In genomic region chr7:47771301-47771989, GRCh38 we compare ENCODE assay signal across 1 cellular context.
TF ChIP-seq lines count a peak whose summit lies in the region.

No MANE protein-coding gene starts in this region.

TF ChIP-seq in SK-N-SH treated with all-trans-retinoic acid at 6 μM for 48 hours, 23 proteins besides CTCF, POLR2A, EP300 and RAD21 (continued from another document):
- TF ChIP-seq, protein P1, sequence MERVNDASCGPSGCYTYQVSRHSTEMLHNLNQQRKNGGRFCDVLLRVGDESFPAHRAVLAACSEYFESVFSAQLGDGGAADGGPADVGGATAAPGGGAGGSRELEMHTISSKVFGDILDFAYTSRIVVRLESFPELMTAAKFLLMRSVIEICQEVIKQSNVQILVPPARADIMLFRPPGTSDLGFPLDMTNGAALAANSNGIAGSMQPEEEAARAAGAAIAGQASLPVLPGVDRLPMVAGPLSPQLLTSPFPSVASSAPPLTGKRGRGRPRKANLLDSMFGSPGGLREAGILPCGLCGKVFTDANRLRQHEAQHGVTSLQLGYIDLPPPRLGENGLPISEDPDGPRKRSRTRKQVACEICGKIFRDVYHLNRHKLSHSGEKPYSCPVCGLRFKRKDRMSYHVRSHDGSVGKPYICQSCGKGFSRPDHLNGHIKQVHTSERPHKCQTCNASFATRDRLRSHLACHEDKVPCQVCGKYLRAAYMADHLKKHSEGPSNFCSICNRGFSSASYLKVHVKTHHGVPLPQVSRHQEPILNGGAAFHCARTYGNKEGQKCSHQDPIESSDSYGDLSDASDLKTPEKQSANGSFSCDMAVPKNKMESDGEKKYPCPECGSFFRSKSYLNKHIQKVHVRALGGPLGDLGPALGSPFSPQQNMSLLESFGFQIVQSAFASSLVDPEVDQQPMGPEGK (CRISPR knock-in tag; IDR thresholded peaks at IDR 0.05; ENCODE audit: borderline replicate concordance): no peak
- TF ChIP-seq, protein P2, sequence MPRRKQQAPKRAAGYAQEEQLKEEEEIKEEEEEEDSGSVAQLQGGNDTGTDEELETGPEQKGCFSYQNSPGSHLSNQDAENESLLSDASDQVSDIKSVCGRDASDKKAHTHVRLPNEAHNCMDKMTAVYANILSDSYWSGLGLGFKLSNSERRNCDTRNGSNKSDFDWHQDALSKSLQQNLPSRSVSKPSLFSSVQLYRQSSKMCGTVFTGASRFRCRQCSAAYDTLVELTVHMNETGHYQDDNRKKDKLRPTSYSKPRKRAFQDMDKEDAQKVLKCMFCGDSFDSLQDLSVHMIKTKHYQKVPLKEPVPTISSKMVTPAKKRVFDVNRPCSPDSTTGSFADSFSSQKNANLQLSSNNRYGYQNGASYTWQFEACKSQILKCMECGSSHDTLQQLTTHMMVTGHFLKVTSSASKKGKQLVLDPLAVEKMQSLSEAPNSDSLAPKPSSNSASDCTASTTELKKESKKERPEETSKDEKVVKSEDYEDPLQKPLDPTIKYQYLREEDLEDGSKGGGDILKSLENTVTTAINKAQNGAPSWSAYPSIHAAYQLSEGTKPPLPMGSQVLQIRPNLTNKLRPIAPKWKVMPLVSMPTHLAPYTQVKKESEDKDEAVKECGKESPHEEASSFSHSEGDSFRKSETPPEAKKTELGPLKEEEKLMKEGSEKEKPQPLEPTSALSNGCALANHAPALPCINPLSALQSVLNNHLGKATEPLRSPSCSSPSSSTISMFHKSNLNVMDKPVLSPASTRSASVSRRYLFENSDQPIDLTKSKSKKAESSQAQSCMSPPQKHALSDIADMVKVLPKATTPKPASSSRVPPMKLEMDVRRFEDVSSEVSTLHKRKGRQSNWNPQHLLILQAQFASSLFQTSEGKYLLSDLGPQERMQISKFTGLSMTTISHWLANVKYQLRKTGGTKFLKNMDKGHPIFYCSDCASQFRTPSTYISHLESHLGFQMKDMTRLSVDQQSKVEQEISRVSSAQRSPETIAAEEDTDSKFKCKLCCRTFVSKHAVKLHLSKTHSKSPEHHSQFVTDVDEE (CRISPR knock-in tag; IDR thresholded peaks at IDR 0.05): no peak
- peak; percentile 83; the same call in 1 of the 2 replicates for TF ChIP-seq CSDC2 (CRISPR knock-in tag; IDR thresholded peaks at IDR 0.05)
- no peak for TF ChIP-seq ZC3H10 (CRISPR knock-in tag; IDR thresholded peaks at IDR 0.05)
- TF ChIP-seq ZNF565 (CRISPR knock-in tag; conservative IDR thresholded peaks at IDR 0.05; ENCODE audit: low read depth): no peak
- 0 out of 2 replicates have a peak, but pooled peaks have one; percentile 42 for TF ChIP-seq GLIS3 (CRISPR knock-in tag; IDR thresholded peaks at IDR 0.05)
- TF ChIP-seq, protein P3, sequence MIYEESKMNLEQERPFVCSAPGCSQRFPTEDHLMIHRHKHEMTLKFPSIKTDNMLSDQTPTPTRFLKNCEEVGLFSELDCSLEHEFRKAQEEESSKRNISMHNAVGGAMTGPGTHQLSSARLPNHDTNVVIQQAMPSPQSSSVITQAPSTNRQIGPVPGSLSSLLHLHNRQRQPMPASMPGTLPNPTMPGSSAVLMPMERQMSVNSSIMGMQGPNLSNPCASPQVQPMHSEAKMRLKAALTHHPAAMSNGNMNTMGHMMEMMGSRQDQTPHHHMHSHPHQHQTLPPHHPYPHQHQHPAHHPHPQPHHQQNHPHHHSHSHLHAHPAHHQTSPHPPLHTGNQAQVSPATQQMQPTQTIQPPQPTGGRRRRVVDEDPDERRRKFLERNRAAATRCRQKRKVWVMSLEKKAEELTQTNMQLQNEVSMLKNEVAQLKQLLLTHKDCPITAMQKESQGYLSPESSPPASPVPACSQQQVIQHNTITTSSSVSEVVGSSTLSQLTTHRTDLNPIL (CRISPR knock-in tag; IDR thresholded peaks at IDR 0.05; ENCODE audit: low read depth): no peak
- TF ChIP-seq ZNF8 (CRISPR knock-in tag; IDR thresholded peaks at IDR 0.05): no peak
- TF ChIP-seq ARNTL (CRISPR knock-in tag; IDR thresholded peaks at IDR 0.05; ENCODE audit: borderline replicate concordance, low read depth): no peak
- no peak for TF ChIP-seq ESRRG (CRISPR knock-in tag; IDR thresholded peaks at IDR 0.05)
